ENCODE assay signal across 16 cellular contexts in genomic region chr2:11773747-11774536, GRCh38. TPM values are rescaled to one million over a fixed set of nuclear protein-coding genes. Genes with fewer than 3 reads are reported as not detected.
A peak's percentile ranks its signal among the peaks of the same experiment; 100 is the strongest.
DNase-seq lines count a peak whose midpoint lies in the region; ATAC-seq and TF ChIP-seq lines count a peak whose summit lies in the region.
"Had no signal": no experiment of that assay in that cellular context is flagged by ENCODE, and none has a peak within 500 bp of the region (broad histone marks: within the 10 kb centered on the region; RNA-seq: fewer than 3 reads in every experiment).

No MANE protein-coding gene starts in this region.

- peaks cover 29 to 48% (median 46%) of the 10 kb centered on the region in 4 donors for H3K4me1 Mint-ChIP-seq in CD4-positive, CD25-positive, alpha-beta regulatory T cell
- H3K4me1 Mint-ChIP-seq in T-helper 17 cell: peaks cover 31% of the 10 kb centered on the region

- intact Hi-C loops in A673 (cut with micrococcal nuclease; ENCODE audit: unreplicated experiment): no loop called here

- DNase-seq in A673 (ENCODE audit: low spot score): peak; percentile 45
- DNase-seq in CD4-positive, CD25-positive, alpha-beta regulatory T cell: peak in 1 of 3 donors; percentile 31
- no peak for DNase-seq in T-helper 17 cell
- no peak for DNase-seq in fibroblast of lung (ENCODE audit: low read depth in 2 of 2)
- no peak for DNase-seq in GM13977 (ENCODE audit: low spot score)
- DNase-seq in NCI-H345 treated with DMSO at 0.1 percent for 48 hours (lab: John Stamatoyannopoulos, UW; ENCODE audit: unreplicated experiment): no peak
- DNase-seq: cortex of kidney; H7; NCI-H2227 treated with DMSO at 0.1 percent for 48 hours; nucleus accumbens; SIG-M5; stimulated activated CD8-positive, alpha-beta memory T cell treated with anti-CD3 and anti-CD28 coated beads, Interleukin-4, amount 100 ng/mL, for 48 hours had no signal

- in situ Hi-C loops in GM13977 (cut with MboI; ENCODE audit: low pct_unique_long_range_greater_than_20kb, low sequenced_read_pairs, unreplicated experiment): no loop called here

- H3K79me2 ChIP-seq in fibroblast of lung (ENCODE audit: control insufficient read depth, insufficient read depth, low read length): peaks cover 10% of the 10 kb centered on the region

- BruUV-seq in A673 (replicated peaks; lab: Mats Ljungman, UMichigan): no TSS peak

- no peak for TF ChIP-seq CTCF in A673 (conservative IDR thresholded peaks at IDR 0.05; ENCODE audit: low read depth, low read length)
- no peak for TF ChIP-seq CTCF in fibroblast of lung (conservative IDR thresholded peaks at IDR 0.05 in 1 of 2, IDR thresholded peaks at IDR 0.05 in 1 of 2; ENCODE audit: low read depth in 1 of 2, low read length in 2 of 2)
- TF ChIP-seq CTCF in GM13977 (IDR thresholded peaks at IDR 0.05; ENCODE audit: extremely low read depth, insufficient read depth, missing control alignments): no peak

- no peaks in the 10 kb centered on the region for H3K27me3 ChIP-seq in A673 (replicated peaks; ENCODE audit: insufficient read depth, low read depth, low read length, poor library complexity)
- no peaks in the 10 kb centered on the region for H3K27me3 ChIP-seq in CD4-positive, CD25-positive, alpha-beta regulatory T cell (ENCODE audit: control insufficient read depth, insufficient read depth, low read length)
- H3K27me3 ChIP-seq in fibroblast of lung (ENCODE audit: control insufficient read depth, insufficient read depth, low read length): no peaks in the 10 kb centered on the region
- H3K27me3 ChIP-seq: ascending aorta had no signal

- H3K27me3 Mint-ChIP-seq in CD4-positive, CD25-positive, alpha-beta regulatory T cell: no peaks in the 10 kb centered on the region
- H3K27me3 Mint-ChIP-seq in T-helper 17 cell: no peaks in the 10 kb centered on the region

- no peak for ATAC-seq in CD4-positive, CD25-positive, alpha-beta regulatory T cell (ENCODE audit: low read depth in 2 of 2)
- ATAC-seq in T-helper 17 cell: no peak
- no peak for ATAC-seq in GM18517 (IDR thresholded peaks at IDR 0.05; ENCODE audit: unreplicated experiment)
- ATAC-seq: sciatic nerve had no signal

- no peaks in the 10 kb centered on the region for H4K20me1 ChIP-seq in fibroblast of lung (ENCODE audit: control insufficient read depth, extremely low read depth, insufficient read depth, low read length)

- H3K27ac ChIP-seq in A673 (ENCODE audit: low read depth, low read length, poor library complexity, severe bottlenecking): no peak overlapping the region
- peak overlapping the region; percentile 83 for H3K27ac ChIP-seq in CD4-positive, CD25-positive, alpha-beta regulatory T cell (ENCODE audit: insufficient read depth, low read length, poor library complexity, severe bottlenecking)
- peak overlapping the region; percentile 31 for H3K27ac ChIP-seq in fibroblast of lung (ENCODE audit: insufficient read depth, low read length)
- H3K27ac ChIP-seq: ascending aorta had no signal

- H3K9me3 Mint-ChIP-seq in CD4-positive, CD25-positive, alpha-beta regulatory T cell: no peaks in the 10 kb centered on the region
- H3K9me3 Mint-ChIP-seq: mesothelial cell of epicardium had no signal

- peak overlapping the region; percentile 76 to 95 (median 94) for H3K27ac Mint-ChIP-seq in CD4-positive, CD25-positive, alpha-beta regulatory T cell
- H3K27ac Mint-ChIP-seq in T-helper 17 cell: peak overlapping the region; percentile 85
- H3K27ac Mint-ChIP-seq: mesothelial cell of epicardium had no signal

- no peak overlapping the region for H2AFZ ChIP-seq in fibroblast of lung (ENCODE audit: low read length)

- peaks cover 45% of the 10 kb centered on the region for H3K36me3 ChIP-seq in A673 (ENCODE audit: insufficient read depth, low read length, poor library complexity, severe bottlenecking)
- H3K36me3 ChIP-seq in CD4-positive, CD25-positive, alpha-beta regulatory T cell (ENCODE audit: control insufficient read depth, insufficient read depth, low read length): peaks cover 61% of the 10 kb centered on the region
- H3K36me3 ChIP-seq in fibroblast of lung (ENCODE audit: control insufficient read depth, insufficient read depth, low read length): peaks cover 28% of the 10 kb centered on the region

- CTCF ChIA-PET in A673 (lab: Charles Lee): no interaction called here

- H3K4me3 ChIP-seq in A673 (ENCODE audit: low read depth, low read length, poor library complexity, severe bottlenecking) (no peak overlapping the region), fibroblast of lung (replicated peaks in 1 of 4; ENCODE audit: control extremely low read depth in 1 of 4, insufficient read depth in 1 of 4, low read depth in 3 of 4, low read length in 4 of 4) (no peak overlapping the region)
- no peak overlapping the region for H3K4me3 ChIP-seq in CD4-positive, CD25-positive, alpha-beta regulatory T cell (ENCODE audit: low read depth, low read length)
- H3K4me3 ChIP-seq: ascending aorta had no signal

- H3K36me3 Mint-ChIP-seq in CD4-positive, CD25-positive, alpha-beta regulatory T cell: peaks cover 40% of the 10 kb centered on the region
- H3K36me3 Mint-ChIP-seq in T-helper 17 cell (ENCODE audit: low read depth): peaks cover 11% of the 10 kb centered on the region

- peak overlapping the region in 2 of 4 donors; percentile 6 to 38 for H3K4me3 Mint-ChIP-seq in CD4-positive, CD25-positive, alpha-beta regulatory T cell
- no peak overlapping the region for H3K4me3 Mint-ChIP-seq in T-helper 17 cell
- H3K4me3 Mint-ChIP-seq: mesothelial cell of epicardium had no signal

- H3K9me3 ChIP-seq in A673 (ENCODE audit: low read depth, low read length, poor library complexity, severe bottlenecking): no peaks in the 10 kb centered on the region
- no peaks in the 10 kb centered on the region for H3K9me3 ChIP-seq in CD4-positive, CD25-positive, alpha-beta regulatory T cell (ENCODE audit: control insufficient read depth in 2 of 2, low read length in 2 of 2)
- no peaks in the 10 kb centered on the region for H3K9me3 ChIP-seq in T-helper 17 cell (ENCODE audit: control insufficient read depth, low read length, poor library complexity, severe bottlenecking)
- H3K9me3 ChIP-seq in fibroblast of lung (ENCODE audit: control insufficient read depth, insufficient read depth, low read depth, low read length): no peaks in the 10 kb centered on the region
- H3K9me3 ChIP-seq: ascending aorta had no signal

- H3K9ac ChIP-seq in fibroblast of lung (ENCODE audit: insufficient read depth, low read length): no peak overlapping the region

- POLR2A ChIA-PET in A673 (lab: Charles Lee; ENCODE audit: low non-redundant PET): interaction anchor here (0.6 kb wide), 1 partner anchor 15 kb away, joined by 4 read pairs; no protein-coding TSS in a partner anchor

- H3K4me1 ChIP-seq in A673 (ENCODE audit: insufficient read depth, low read length, poor library complexity, severe bottlenecking) (peaks cover 17% of the 10 kb centered on the region), fibroblast of lung (ENCODE audit: control insufficient read depth, extremely low read depth, insufficient read depth, low read length) (peaks cover 5% of the 10 kb centered on the region)
- peaks cover 29% of the 10 kb centered on the region for H3K4me1 ChIP-seq in CD4-positive, CD25-positive, alpha-beta regulatory T cell (ENCODE audit: control insufficient read depth, insufficient read depth, low read length, poor library complexity, severe bottlenecking)

- no peak overlapping the region for H3K4me2 ChIP-seq in fibroblast of lung (ENCODE audit: extremely low read depth, insufficient read depth, low read length)

RNA-seq across cellular contexts. Expression of gene LPIN1, which starts 27.5 kb away (rescaled TPM):
- total RNA-seq in A673 (2021): 35.2 and 38.5 TPM in 2 replicates
- total RNA-seq in CD4-positive, CD25-positive, alpha-beta regulatory T cell: 94.9 TPM
- 10 to 100 TPM; 20.3 to 27.0 (median 24.4) TPM for polyA plus RNA-seq in CD4-positive, CD25-positive, alpha-beta regulatory T cell
- total RNA-seq in T-helper 17 cell: 10 to 100 TPM; 86.7 to 99.8 TPM
- total RNA-seq in fibroblast of lung: 149 and 205 TPM in 2 replicates
- polyA plus RNA-seq in fibroblast of lung: 87.8 and 97.4 TPM in 2 replicates
- polyA plus RNA-seq in fibroblast of lung (2012): 48.3 and 50.4 TPM in 2 replicates
- 35.1 and 63.6 TPM in 2 replicates for polyA minus RNA-seq in fibroblast of lung (ENCODE audit: low replicate concordance)
